ENCODE assay signal across 9 cellular contexts in the genomic region with DNA sequence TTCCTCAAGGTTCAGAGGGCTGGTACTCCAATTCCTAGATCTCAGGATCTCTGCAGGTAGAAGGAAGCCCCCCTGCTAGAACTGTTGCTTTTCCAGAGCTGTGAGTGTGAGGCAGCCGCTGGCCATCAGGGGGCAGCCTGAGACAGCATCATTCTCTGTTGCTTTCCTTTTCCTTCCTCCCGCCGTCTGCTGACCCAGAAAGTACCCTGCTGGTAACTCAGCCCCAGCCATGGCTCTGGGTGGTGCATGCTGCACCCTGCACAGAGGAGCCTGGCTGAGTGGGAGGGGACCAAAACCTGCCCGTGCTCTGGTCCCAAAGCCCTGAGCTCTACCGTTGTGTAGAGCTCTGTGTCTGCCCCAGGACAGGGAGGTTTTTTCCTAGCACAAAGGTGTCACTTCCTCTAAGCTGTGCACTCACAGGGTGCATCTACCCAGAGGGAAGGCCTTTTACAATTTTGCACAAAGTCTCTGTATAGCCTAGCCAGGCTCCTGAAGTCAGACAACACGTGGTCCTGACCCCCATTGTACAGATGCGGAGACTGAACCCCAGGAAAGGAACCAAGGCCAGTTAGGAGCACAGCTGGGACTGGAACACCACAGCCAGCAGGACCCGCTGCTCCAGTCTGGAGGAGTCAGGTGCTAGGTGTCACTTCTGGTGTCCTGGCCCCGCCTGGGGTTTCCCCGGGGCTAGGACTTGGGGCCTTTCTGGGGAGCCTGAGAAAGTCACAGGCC. TPM values are rescaled to one million over a fixed set of nuclear protein-coding genes. Genes with fewer than 3 reads are reported as not detected.
DNase-seq lines count a peak whose midpoint lies in the region; ATAC-seq, FAIRE-seq and TF ChIP-seq lines count a peak whose summit lies in the region.
"Had no signal": no experiment of that assay in that cellular context is flagged by ENCODE, and none has a peak within 500 bp of the region (broad histone marks: within the 10 kb centered on the region; RNA-seq: fewer than 3 reads in every experiment).

No MANE protein-coding gene starts in this region.

- peak overlapping the region; percentile 91 for H3K4me2 ChIP-seq in HepG2 (ENCODE audit: low read depth, low read length)

- H3K79me2 ChIP-seq in HepG2 (ENCODE audit: insufficient read depth, low read length), result no peaks in the 10 kb centered on the region

- H3K4me1 ChIP-seq in HepG2 (ENCODE audit: insufficient read depth, low read length), result peaks cover 57% of the 10 kb centered on the region

- peaks cover 0 to 21% of the 10 kb centered on the region in 2 experiments; a peak in 4 of 5 replicates for H3K27me3 ChIP-seq in HepG2 (ENCODE audit: control insufficient read depth in 1 of 2, insufficient read depth in 2 of 2, low read length in 2 of 2)

- H3K4me1 Mint-ChIP-seq in activated CD4-positive, alpha-beta T cell treated with anti-CD3 and anti-CD28 coated beads, Interleukin-2, amount 10 ng/mL, durations not matched to agents 24 days and 14 days, result peaks cover 12% of the 10 kb centered on the region
- H3K4me1 Mint-ChIP-seq in chondrocyte (ENCODE audit: low read depth), result peaks cover 22% of the 10 kb centered on the region

- DNase-seq in DMS153 (lab: John Stamatoyannopoulos, UW), result peak; percentile 34
- peak; percentile 31 for DNase-seq in NCI-H524 treated with DMSO at 0.1 percent for 48 hours (lab: John Stamatoyannopoulos, UW)
- DNase-seq in activated CD4-positive, alpha-beta T cell treated with anti-CD3 and anti-CD28 coated beads, Interleukin-2, amount 10 ng/mL, durations not matched to agents 24 days and 14 days, result peak; percentile 93
- no peak for DNase-seq in chondrocyte (ENCODE audit: low spot score)
- DNase-seq in HepG2 (ENCODE audit: low spot score), result peak; percentile 70
- DNase-seq in stimulated activated CD4-positive, alpha-beta T cell treated with anti-CD3 and anti-CD28 coated beads, Interleukin-4, amount 100 ng/mL, for 4 hours, result peak; percentile 61 to 69

- in situ Hi-C loops in HepG2 (cut with HindIII; ENCODE audit: extremely low pct_ligation_motif_present, low pct_unique_long_range_greater_than_20kb), result loop anchor here (5.0 kb wide), 2 partner anchors 103 to 163 kb away; no protein-coding TSS in a partner anchor

- 4% methylated on average over 7 of the region's 10 CpGs for WGBS in HepG2 (ENCODE audit: low lambda C conversion rate)

- H3K4me3 Mint-ChIP-seq in activated CD4-positive, alpha-beta T cell treated with anti-CD3 and anti-CD28 coated beads, Interleukin-2, amount 10 ng/mL, durations not matched to agents 24 days and 14 days, result peak overlapping the region; percentile 75
- H3K4me3 Mint-ChIP-seq in chondrocyte (ENCODE audit: unreplicated experiment), result no peak overlapping the region

- BruUV-seq in HepG2 (replicated peaks; lab: Mats Ljungman, UMichigan), result no TSS peak

- no peaks in the 10 kb centered on the region for H3K9me3 Mint-ChIP-seq in activated CD4-positive, alpha-beta T cell treated with anti-CD3 and anti-CD28 coated beads, Interleukin-2, amount 10 ng/mL, durations not matched to agents 24 days and 14 days
- no peaks in the 10 kb centered on the region for H3K9me3 Mint-ChIP-seq in chondrocyte (ENCODE audit: low read depth)

- TF ChIP-seq EP300 in HepG2 (IDR thresholded peaks at IDR 0.05; ENCODE audit: low read depth in 2 of 2, low read length in 2 of 2), result no peak
- TF ChIP-seq EP300 in HepG2 (CRISPR knock-in tag; IDR thresholded peaks at IDR 0.05; ENCODE audit: borderline replicate concordance), result no peak

- POLR2A ChIA-PET in HepG2 (lab: Yijun Ruan, JAX), result interaction anchor here (1.0 to 1.2 kb wide), 6 partner anchors 78 to 165 kb away, joined by 3 to 4 read pairs (median 4); no protein-coding TSS in a partner anchor

- no peaks in the 10 kb centered on the region for H4K20me1 ChIP-seq in HepG2 (ENCODE audit: insufficient read depth, low read length)

- no peak for TF ChIP-seq POLR2A in HepG2 (IDR thresholded peaks at IDR 0.05; ENCODE audit: insufficient read depth in 1 of 2, low read depth in 2 of 2, low read length in 2 of 2)

- H3K9me3 ChIP-seq in HepG2 (ENCODE audit: low read length), result no peaks in the 10 kb centered on the region

- no peak overlapping the region for H2AFZ ChIP-seq in HepG2 (ENCODE audit: low read length)

- H3K36me3 ChIP-seq in HepG2 (replicated peaks in 1 of 2; ENCODE audit: control insufficient read depth in 1 of 2, insufficient read depth in 2 of 2, low read length in 2 of 2), result no peaks in the 10 kb centered on the region

- peaks cover 6% of the 10 kb centered on the region for H3K27me3 Mint-ChIP-seq in activated CD4-positive, alpha-beta T cell treated with anti-CD3 and anti-CD28 coated beads, Interleukin-2, amount 10 ng/mL, durations not matched to agents 24 days and 14 days
- no peaks in the 10 kb centered on the region for H3K27me3 Mint-ChIP-seq in chondrocyte (ENCODE audit: low read depth)

- intact Hi-C loops in activated CD4-positive, alpha-beta T cell treated with anti-CD3 and anti-CD28 coated beads, Interleukin-2, amount 10 ng/mL, durations not matched to agents 24 days and 14 days (cut with micrococcal nuclease), result loop anchor here (1.0 to 10.0 kb wide), 3 partner anchors 108 to 286 kb away; partner anchors contain the start of gene SZRD1
- intact Hi-C loops in HepG2 (cut with micrococcal nuclease; ENCODE audit: unreplicated experiment), result loop anchor here (1.0 to 10.0 kb wide), 4 partner anchors 66 to 166 kb away; partner anchors contain the start of gene CPLANE2

- FAIRE-seq in HepG2 (lab: Jason Lieb, UNC), result peak; percentile 93
- FAIRE-seq: TTC549 had no signal

- H3K36me3 Mint-ChIP-seq in activated CD4-positive, alpha-beta T cell treated with anti-CD3 and anti-CD28 coated beads, Interleukin-2, amount 10 ng/mL, durations not matched to agents 24 days and 14 days (ENCODE audit: low read depth), result no peaks in the 10 kb centered on the region
- H3K36me3 Mint-ChIP-seq in chondrocyte (ENCODE audit: low read depth), result no peaks in the 10 kb centered on the region

- H3K27ac Mint-ChIP-seq in activated CD4-positive, alpha-beta T cell treated with anti-CD3 and anti-CD28 coated beads, Interleukin-2, amount 10 ng/mL, durations not matched to agents 24 days and 14 days, result peak overlapping the region; percentile 87
- H3K27ac Mint-ChIP-seq in chondrocyte (ENCODE audit: unreplicated experiment), result peak overlapping the region; percentile 69

- H3K4me3 ChIP-seq in HepG2 (replicated peaks in 1 of 3; ENCODE audit: insufficient read depth in 1 of 3, low read depth in 2 of 3, low read length in 3 of 3), result peak overlapping the region in 1 of 3 experiments; percentile 56; a peak in 2 of 6 replicates

- TF ChIP-seq CTCF in chondrocyte (IDR thresholded peaks at IDR 0.05) (peak; percentile 95), HepG2 (CRISPR knock-in tag; IDR thresholded peaks at IDR 0.05) (peak; percentile 95)

- ATAC-seq in HG02938 (IDR thresholded peaks at IDR 0.05; ENCODE audit: unreplicated experiment) (peak; percentile 49), HepG2 (peak; percentile 81), GM18868 (IDR thresholded peaks at IDR 0.05; ENCODE audit: unreplicated experiment) (no peak)

- peak overlapping the region; percentile 23; the same call in 1 of the 2 replicates for H3K9ac ChIP-seq in HepG2 (ENCODE audit: insufficient read depth, low read depth, low read length)

- peak; percentile 96 for TF ChIP-seq RAD21 in HepG2 (CRISPR knock-in tag; IDR thresholded peaks at IDR 0.05)

- no peak overlapping the region for H3K27ac ChIP-seq in HepG2 (ENCODE audit: extremely low read length, insufficient read depth, low read length)

- CTCF ChIA-PET in HepG2 (lab: Yijun Ruan, JAX; ENCODE audit: low intra/inter-chr PET ratio, low total read pairs), result interaction anchor here (1.7 to 5.7 kb wide), 2 partner anchors 109 to 165 kb away, joined by 9 to 98 read pairs; no protein-coding TSS in a partner anchor

RNA-seq across cellular contexts. Expression of gene FAM131C, which starts 5.6 kb away (rescaled TPM):
- 0.26 and 0.38 TPM in 2 replicates for total RNA-seq in activated CD4-positive, alpha-beta T cell treated with anti-CD3 and anti-CD28 coated beads, Interleukin-2, amount 10 ng/mL, durations not matched to agents 24 days and 14 days
- total RNA-seq in chondrocyte (0.24 to 0.72 TPM (median 0.70 TPM) in 3 replicates), HepG2 (2016; rRNA removed; fragmentation: Illumina TruSeq; extraction: Trizol) (not detected in 2 replicates)
- total RNA-seq in HepG2 (2016; cell fraction: cytosol; rRNA removed; fragmentation: Illumina TruSeq; extraction: Trizol; ENCODE audit: low read depth), result not detected in 2 replicates
- not detected in 2 replicates for total RNA-seq in HepG2 (2016; cell fraction: insoluble cytoplasmic fraction; rRNA removed; fragmentation: Illumina TruSeq; extraction: Trizol)
- not detected in 2 replicates for total RNA-seq in HepG2 (2016; cell fraction: membrane; rRNA removed; fragmentation: Illumina TruSeq; extraction: Trizol)
- total RNA-seq in HepG2 (2016; cell fraction: nucleus; rRNA removed; fragmentation: Illumina TruSeq; extraction: Trizol), result not detected in 2 replicates
- 0.07 and 0.10 TPM in 2 replicates for polyA plus RNA-seq in HepG2 (2011; rRNA removed)
- 0.06 and 0.11 TPM in 2 replicates for polyA plus RNA-seq in HepG2 (2011; cell fraction: cytosol; rRNA removed)
- polyA plus RNA-seq in HepG2 (2011; cell fraction: nucleus; rRNA removed), result 0.10 and 0.17 TPM in 2 replicates
- 0.13 and 0.69 TPM in 2 replicates for polyA plus RNA-seq in HepG2 (2012)
- polyA plus RNA-seq in HepG2 (2016; cell fraction: cytosol; fragmentation: Illumina TruSeq; extraction: Trizol; ENCODE audit: low read depth), result not detected in 2 replicates
- polyA plus RNA-seq in HepG2 (2016; cell fraction: insoluble cytoplasmic fraction; fragmentation: Illumina TruSeq; extraction: Trizol; ENCODE audit: low read depth), result not detected in 2 replicates
- polyA plus RNA-seq in HepG2 (2016; cell fraction: membrane; fragmentation: Illumina TruSeq; extraction: Trizol; ENCODE audit: low read depth), result 0.09 TPM in 1 of 2 replicates, not detected in the other
- not detected in 2 replicates for polyA plus RNA-seq in HepG2 (2016; cell fraction: nucleus; fragmentation: Illumina TruSeq; extraction: Trizol; ENCODE audit: insufficient read depth, low read depth)
- polyA minus RNA-seq in HepG2 (2011; rRNA and poly(A)+ RNA removed; ENCODE audit: low replicate concordance), result 0.22 and 1.1 TPM in 2 replicates
- polyA minus RNA-seq in HepG2 (2011; cell fraction: cytosol; rRNA and poly(A)+ RNA removed), result not detected in 2 replicates
- polyA minus RNA-seq in HepG2 (2011; cell fraction: nucleus; rRNA and poly(A)+ RNA removed), result not detected in 2 replicates

RNA-seq across cellular contexts. Expression of gene CLCNKB, which starts 35.5 kb away (rescaled TPM):
- total RNA-seq in activated CD4-positive, alpha-beta T cell treated with anti-CD3 and anti-CD28 coated beads, Interleukin-2, amount 10 ng/mL, durations not matched to agents 24 days and 14 days, result not detected in 2 replicates
- 0.57 to 0.69 TPM in 2 of 3 replicates, not detected in the other for total RNA-seq in chondrocyte
- not detected in 2 replicates for total RNA-seq in HepG2 (2016; rRNA removed; fragmentation: Illumina TruSeq; extraction: Trizol)
- not detected in 2 replicates for total RNA-seq in HepG2 (2016; cell fraction: cytosol; rRNA removed; fragmentation: Illumina TruSeq; extraction: Trizol; ENCODE audit: low read depth)
- total RNA-seq in HepG2 (2016; cell fraction: insoluble cytoplasmic fraction; rRNA removed; fragmentation: Illumina TruSeq; extraction: Trizol), result not detected in 2 replicates
- total RNA-seq in HepG2 (2016; cell fraction: membrane; rRNA removed; fragmentation: Illumina TruSeq; extraction: Trizol), result not detected in 2 replicates
- not detected in 2 replicates for total RNA-seq in HepG2 (2016; cell fraction: nucleus; rRNA removed; fragmentation: Illumina TruSeq; extraction: Trizol)
- polyA plus RNA-seq in HepG2 (2011; rRNA removed), result 0.04 TPM in 1 of 2 replicates, not detected in the other
- polyA plus RNA-seq in HepG2 (2011; cell fraction: cytosol; rRNA removed), result not detected in 2 replicates
- 0.09 and 0.13 TPM in 2 replicates for polyA plus RNA-seq in HepG2 (2011; cell fraction: nucleus; rRNA removed)
- polyA plus RNA-seq in HepG2 (2012), result 0.08 TPM in 1 of 2 replicates, not detected in the other
- polyA plus RNA-seq in HepG2 (2016; cell fraction: cytosol; fragmentation: Illumina TruSeq; extraction: Trizol; ENCODE audit: low read depth), result not detected in 2 replicates
- polyA plus RNA-seq in HepG2 (2016; cell fraction: insoluble cytoplasmic fraction; fragmentation: Illumina TruSeq; extraction: Trizol; ENCODE audit: low read depth), result not detected in 2 replicates
- not detected in 2 replicates for polyA plus RNA-seq in HepG2 (2016; cell fraction: membrane; fragmentation: Illumina TruSeq; extraction: Trizol; ENCODE audit: low read depth)
- not detected in 2 replicates for polyA plus RNA-seq in HepG2 (2016; cell fraction: nucleus; fragmentation: Illumina TruSeq; extraction: Trizol; ENCODE audit: insufficient read depth, low read depth)
- polyA minus RNA-seq in HepG2 (2011; rRNA and poly(A)+ RNA removed; ENCODE audit: low replicate concordance), result not detected in 2 replicates
- not detected in 2 replicates for polyA minus RNA-seq in HepG2 (2011; cell fraction: cytosol; rRNA and poly(A)+ RNA removed)
- not detected in 2 replicates for polyA minus RNA-seq in HepG2 (2011; cell fraction: nucleus; rRNA and poly(A)+ RNA removed)

RNA-seq across cellular contexts. Expression of gene CLCNKA, which starts 57.3 kb away (rescaled TPM):
- total RNA-seq in activated CD4-positive, alpha-beta T cell treated with anti-CD3 and anti-CD28 coated beads, Interleukin-2, amount 10 ng/mL, durations not matched to agents 24 days and 14 days, result not detected in 2 replicates
- total RNA-seq in chondrocyte (0.12 to 0.31 TPM (median 0.21 TPM) in 3 replicates), HepG2 (2016; rRNA removed; fragmentation: Illumina TruSeq; extraction: Trizol) (not detected in 2 replicates)
- not detected in 2 replicates for total RNA-seq in HepG2 (2016; cell fraction: cytosol; rRNA removed; fragmentation: Illumina TruSeq; extraction: Trizol; ENCODE audit: low read depth)
- total RNA-seq in HepG2 (2016; cell fraction: insoluble cytoplasmic fraction; rRNA removed; fragmentation: Illumina TruSeq; extraction: Trizol), result not detected in 2 replicates
- total RNA-seq in HepG2 (2016; cell fraction: membrane; rRNA removed; fragmentation: Illumina TruSeq; extraction: Trizol), result not detected in 2 replicates
- not detected in 2 replicates for total RNA-seq in HepG2 (2016; cell fraction: nucleus; rRNA removed; fragmentation: Illumina TruSeq; extraction: Trizol)
- 0.03 and 0.07 TPM in 2 replicates for polyA plus RNA-seq in HepG2 (2011; rRNA removed)
- not detected in 2 replicates for polyA plus RNA-seq in HepG2 (2011; cell fraction: cytosol; rRNA removed)
- polyA plus RNA-seq in HepG2 (2011; cell fraction: nucleus; rRNA removed), result 0.47 and 1.8 TPM in 2 replicates
- polyA plus RNA-seq in HepG2 (2012), result 0.25 TPM in 1 of 2 replicates, not detected in the other
- not detected in 2 replicates for polyA plus RNA-seq in HepG2 (2016; cell fraction: cytosol; fragmentation: Illumina TruSeq; extraction: Trizol; ENCODE audit: low read depth)
- polyA plus RNA-seq in HepG2 (2016; cell fraction: insoluble cytoplasmic fraction; fragmentation: Illumina TruSeq; extraction: Trizol; ENCODE audit: low read depth), result not detected in 2 replicates
- not detected in 2 replicates for polyA plus RNA-seq in HepG2 (2016; cell fraction: membrane; fragmentation: Illumina TruSeq; extraction: Trizol; ENCODE audit: low read depth)
- polyA plus RNA-seq in HepG2 (2016; cell fraction: nucleus; fragmentation: Illumina TruSeq; extraction: Trizol; ENCODE audit: insufficient read depth, low read depth), result not detected in 2 replicates
- 0.88 TPM in 1 of 2 replicates, not detected in the other for polyA minus RNA-seq in HepG2 (2011; rRNA and poly(A)+ RNA removed; ENCODE audit: low replicate concordance)
- polyA minus RNA-seq in HepG2 (2011; cell fraction: cytosol; rRNA and poly(A)+ RNA removed), result not detected in 2 replicates
- 0.75 and 2.3 TPM in 2 replicates for polyA minus RNA-seq in HepG2 (2011; cell fraction: nucleus; rRNA and poly(A)+ RNA removed)
